8 cellular contexts compared by ENCODE assay signal in the genomic region with DNA sequence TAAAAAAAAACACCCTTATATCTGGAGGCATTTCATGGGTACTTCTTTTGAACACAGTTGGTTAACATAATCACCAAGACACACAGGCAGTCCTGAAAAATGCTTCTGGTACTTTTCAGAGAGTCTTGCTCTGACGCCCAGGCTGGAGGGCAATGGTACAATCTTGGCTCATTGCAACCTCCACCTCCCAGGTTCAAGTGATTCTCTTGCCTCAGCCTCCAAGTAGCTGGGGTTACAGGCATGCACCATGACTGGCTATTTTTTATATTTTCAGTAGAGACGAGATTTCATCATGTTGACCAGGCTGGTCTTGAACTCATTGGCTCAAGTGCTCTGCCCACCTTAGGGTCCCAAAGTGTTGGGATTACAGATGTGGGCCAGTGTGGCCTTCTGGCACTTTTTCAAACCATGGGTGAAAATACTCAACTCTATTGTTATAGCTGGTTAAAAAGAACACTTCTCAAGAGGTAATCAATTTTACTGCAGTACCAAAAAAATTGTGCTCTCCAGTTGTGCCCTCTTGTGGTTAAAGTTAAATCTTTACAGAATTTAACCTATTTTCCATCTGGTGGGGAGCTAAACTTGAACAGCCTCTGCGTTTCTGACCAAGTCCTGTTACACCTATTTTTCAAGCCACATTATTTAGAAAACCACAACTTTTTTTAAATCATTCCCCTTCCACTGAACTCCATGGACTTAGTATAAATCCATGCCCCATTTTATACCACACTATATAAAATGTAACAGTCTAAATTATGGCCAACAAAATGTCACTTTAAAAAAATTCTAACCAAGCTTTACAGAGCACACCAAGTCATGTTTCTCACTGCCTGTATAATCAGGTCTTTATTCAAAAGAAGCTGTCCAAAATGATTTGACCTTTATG. TPM values are rescaled to one million over a fixed set of nuclear protein-coding genes. Genes with fewer than 3 reads are reported as not detected.
DNase-seq lines count a peak whose midpoint lies in the region; ATAC-seq and TF ChIP-seq lines count a peak whose summit lies in the region.

No MANE protein-coding gene starts in this region.

- H3K4me1 Mint-ChIP-seq in activated T-helper 2 cell treated with anti-CD3 and anti-CD28 coated beads, Interferon-gamma antibody, Interleukin-2, Interleukin-4, amounts not matched to agents 10 μg/mL and 5 μg/mL and 100 μg/mL, durations not matched to agents 14 hours and 24 hours and 36 hours (ENCODE audit: low read depth) = peaks cover 39% of the 10 kb centered on the region

- intact Hi-C loops in activated T-helper 2 cell treated with anti-CD3 and anti-CD28 coated beads, Interferon-gamma antibody, Interleukin-2, Interleukin-4, amounts not matched to agents 10 μg/mL and 5 μg/mL and 100 μg/mL, durations not matched to agents 14 hours and 24 hours and 36 hours (cut with micrococcal nuclease) = loop anchor here (2.0 kb wide), 1 partner anchor 204 kb away; no protein-coding TSS in a partner anchor

- no peaks in the 10 kb centered on the region for H3K27me3 ChIP-seq in kidney epithelial cell (ENCODE audit: control insufficient read depth, insufficient read depth, low read length)
- H3K27me3 ChIP-seq in suprapubic skin = no peaks in the 10 kb centered on the region

- TF ChIP-seq CTCF in kidney epithelial cell (IDR thresholded peaks at IDR 0.05; ENCODE audit: insufficient read depth, low read length, poor library complexity, severe bottlenecking) (peak; percentile 19), suprapubic skin (IDR thresholded peaks at IDR 0.05) (no peak)

- WGBS in suprapubic skin = 37% methylated on average over 3 of the region's 3 CpGs

- no peak overlapping the region for H3K4me3 Mint-ChIP-seq in activated T-helper 2 cell treated with anti-CD3 and anti-CD28 coated beads, Interferon-gamma antibody, Interleukin-2, Interleukin-4, amounts not matched to agents 10 μg/mL and 5 μg/mL and 100 μg/mL, durations not matched to agents 14 hours and 24 hours and 36 hours (ENCODE audit: low read depth)

- peak; percentile 23 for DNase-seq in DMS53 treated with DMSO at 0.1 percent for 48 hours (lab: John Stamatoyannopoulos, UW; ENCODE audit: unreplicated experiment)
- peak; percentile 52 to 53 for DNase-seq in Kasumi-1 (lab: John Stamatoyannopoulos, UW)
- no peak for DNase-seq in activated T-helper 2 cell treated with anti-CD3 and anti-CD28 coated beads, Interferon-gamma antibody, Interleukin-2, Interleukin-4, amounts not matched to agents 10 μg/mL and 5 μg/mL and 100 μg/mL, durations not matched to agents 14 hours and 24 hours and 36 hours (ENCODE audit: low spot score)
- no peak for DNase-seq in kidney epithelial cell (ENCODE audit: low read depth)
- no peak for DNase-seq in suprapubic skin (ENCODE audit: low spot score in 2 of 2)
- DNase-seq in OCI-M2 (lab: John Stamatoyannopoulos, UW; ENCODE audit: unreplicated experiment) = no peak

- no peaks in the 10 kb centered on the region for H3K27me3 Mint-ChIP-seq in activated T-helper 2 cell treated with anti-CD3 and anti-CD28 coated beads, Interferon-gamma antibody, Interleukin-2, Interleukin-4, amounts not matched to agents 10 μg/mL and 5 μg/mL and 100 μg/mL, durations not matched to agents 14 hours and 24 hours and 36 hours (ENCODE audit: low read depth)

- H3K27ac Mint-ChIP-seq in activated T-helper 2 cell treated with anti-CD3 and anti-CD28 coated beads, Interferon-gamma antibody, Interleukin-2, Interleukin-4, amounts not matched to agents 10 μg/mL and 5 μg/mL and 100 μg/mL, durations not matched to agents 14 hours and 24 hours and 36 hours = peak overlapping the region; percentile 93

- ATAC-seq in HG02763 (IDR thresholded peaks at IDR 0.05; ENCODE audit: unreplicated experiment) (no peak), HG02938 (IDR thresholded peaks at IDR 0.05; ENCODE audit: unreplicated experiment) (no peak)

- peaks cover 42% of the 10 kb centered on the region for H3K4me1 ChIP-seq in suprapubic skin

- no peak overlapping the region for H3K27ac ChIP-seq in suprapubic skin

- no peaks in the 10 kb centered on the region for H3K9me3 ChIP-seq in suprapubic skin

- H3K36me3 ChIP-seq in kidney epithelial cell (ENCODE audit: control insufficient read depth, insufficient read depth, low read length) (no peaks in the 10 kb centered on the region), suprapubic skin (peaks cover 61% of the 10 kb centered on the region)

- no peaks in the 10 kb centered on the region for H3K9me3 Mint-ChIP-seq in activated T-helper 2 cell treated with anti-CD3 and anti-CD28 coated beads, Interferon-gamma antibody, Interleukin-2, Interleukin-4, amounts not matched to agents 10 μg/mL and 5 μg/mL and 100 μg/mL, durations not matched to agents 14 hours and 24 hours and 36 hours

- H3K4me3 ChIP-seq in kidney epithelial cell (ENCODE audit: low read depth, low read length) = no peak overlapping the region
- H3K4me3 ChIP-seq in suprapubic skin = no peak overlapping the region

- TF ChIP-seq POLR2A in suprapubic skin (IDR thresholded peaks at IDR 0.05) = no peak

- H3K36me3 Mint-ChIP-seq in activated T-helper 2 cell treated with anti-CD3 and anti-CD28 coated beads, Interferon-gamma antibody, Interleukin-2, Interleukin-4, amounts not matched to agents 10 μg/mL and 5 μg/mL and 100 μg/mL, durations not matched to agents 14 hours and 24 hours and 36 hours (ENCODE audit: low read depth) = peaks cover 92% of the 10 kb centered on the region

- TF ChIP-seq EP300 in suprapubic skin (IDR thresholded peaks at IDR 0.05) = no peak

RNA-seq across cellular contexts. Expression of a gene that starts 1.2 kb away (rescaled TPM):
- total RNA-seq in activated T-helper 2 cell treated with anti-CD3 and anti-CD28 coated beads, Interferon-gamma antibody, Interleukin-2, Interleukin-4, amounts not matched to agents 10 μg/mL and 5 μg/mL and 100 μg/mL, durations not matched to agents 14 hours and 24 hours and 36 hours = 23.2 and 23.9 TPM in 2 replicates
- total RNA-seq in kidney epithelial cell = 10.1 and 26.2 TPM in 2 replicates
- 10 to 100 TPM in 3 of 4 donors, 1 to 10 TPM in 1; 9.9 to 26.8 (median 17.3) TPM for total RNA-seq in suprapubic skin

RNA-seq across cellular contexts. Expression of a gene that starts 5.9 kb away (rescaled TPM):
- 3,297 and 3,363 TPM in 2 replicates for total RNA-seq in activated T-helper 2 cell treated with anti-CD3 and anti-CD28 coated beads, Interferon-gamma antibody, Interleukin-2, Interleukin-4, amounts not matched to agents 10 μg/mL and 5 μg/mL and 100 μg/mL, durations not matched to agents 14 hours and 24 hours and 36 hours
- total RNA-seq in kidney epithelial cell (6,900 and 7,468 TPM in 2 replicates), suprapubic skin (1,000 to 10,000 TPM; 3,240 to 5,495 (median 4,865) TPM)

RNA-seq across cellular contexts. Expression of a gene that starts 6.4 kb away (rescaled TPM):
- 33.0 and 34.5 TPM in 2 replicates for total RNA-seq in activated T-helper 2 cell treated with anti-CD3 and anti-CD28 coated beads, Interferon-gamma antibody, Interleukin-2, Interleukin-4, amounts not matched to agents 10 μg/mL and 5 μg/mL and 100 μg/mL, durations not matched to agents 14 hours and 24 hours and 36 hours
- total RNA-seq in kidney epithelial cell (11.2 and 11.6 TPM in 2 replicates), suprapubic skin (1 to 10 TPM; 4.7 to 8.9 (median 5.1) TPM)

Comparison
In these comparisons a context has a peak if more than half of its experiments do, and no peak if none do; other contexts are left out.
1. DNase-seq: peak in DMS53 treated with DMSO at 0.1 percent for 48 hours (single experiment) and Kasumi-1 (2 of 2); none in activated T-helper 2 cell treated with anti-CD3 and anti-CD28 coated beads, Interferon-gamma antibody, Interleukin-2, Interleukin-4, amounts not matched to agents 10 μg/mL and 5 μg/mL and 100 μg/mL, durations not matched to agents 14 hours and 24 hours and 36 hours (single experiment), kidney epithelial cell (single experiment), suprapubic skin (0 of 2) and OCI-M2 (single experiment).